In the genomic region with DNA sequence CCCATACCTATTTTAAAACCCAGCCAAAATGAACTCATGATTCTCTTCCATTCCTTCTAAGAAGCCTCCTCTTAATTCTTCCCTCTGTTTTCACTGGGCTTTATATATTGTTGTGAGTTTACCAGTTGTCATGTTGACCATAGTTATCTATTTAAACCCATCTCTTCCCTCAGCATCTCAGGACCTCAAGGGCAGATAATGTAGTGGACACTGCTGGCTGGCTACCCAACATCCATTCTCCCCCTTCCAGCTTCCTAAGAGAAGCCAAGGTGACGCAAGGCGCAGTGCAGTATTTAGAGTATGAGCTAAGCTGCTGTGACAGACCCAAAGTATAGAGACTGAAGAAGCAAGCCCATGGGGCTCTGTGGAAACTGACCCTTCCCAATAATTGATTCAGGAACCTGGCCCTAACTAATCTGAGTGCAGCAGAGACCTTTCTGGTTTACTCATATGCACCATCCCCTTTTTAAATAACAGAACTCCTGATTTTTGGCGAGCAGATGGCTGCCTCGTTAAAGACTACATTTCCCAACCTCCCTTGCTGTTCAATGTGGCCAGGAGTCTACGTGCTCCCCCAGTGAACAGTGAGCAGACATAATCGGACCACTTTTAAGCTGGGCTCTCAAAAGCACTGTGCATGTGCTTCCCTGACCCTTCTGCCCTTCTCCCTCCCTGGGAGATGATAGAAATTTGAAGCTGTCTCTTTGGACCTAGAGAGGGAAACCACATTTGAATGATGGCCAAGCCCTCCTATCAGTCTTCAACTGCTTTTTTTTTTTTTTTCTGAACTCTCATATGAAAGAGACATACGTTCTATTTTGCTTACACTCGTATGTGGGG, we compare ENCODE assay signal across 10 cellular contexts. TPM values are rescaled to one million over a fixed set of nuclear protein-coding genes. Genes with fewer than 3 reads are reported as not detected.
A peak's percentile ranks its signal among the peaks of the same experiment; 100 is the strongest.
DNase-seq lines count a peak whose midpoint lies in the region; ATAC-seq and TF ChIP-seq lines count a peak whose summit lies in the region.
"Had no signal": no experiment of that assay in that cellular context is flagged by ENCODE, and none has a peak within 500 bp of the region (broad histone marks: within the 10 kb centered on the region; RNA-seq: fewer than 3 reads in every experiment).

No MANE protein-coding gene starts in this region.

- H3K27me3 Mint-ChIP-seq in HFFc6 (ENCODE audit: insufficient read depth) (peaks cover 5% of the 10 kb centered on the region), glutamatergic neuron (ENCODE audit: unreplicated experiment) (peaks cover 3% of the 10 kb centered on the region)

- peak overlapping the region; percentile 51 for H3K4me3 Mint-ChIP-seq in HFFc6
- no peak overlapping the region for H3K4me3 Mint-ChIP-seq in glutamatergic neuron (ENCODE audit: unreplicated experiment)

- H3K4me1 Mint-ChIP-seq in HFFc6 (ENCODE audit: low read depth), result peaks cover 66% of the 10 kb centered on the region
- peaks cover 11% of the 10 kb centered on the region for H3K4me1 Mint-ChIP-seq in glutamatergic neuron (ENCODE audit: low read depth, unreplicated experiment)

- DNase-seq in A172 (ENCODE audit: low spot score) (peak; percentile 44), HFFc6 (no peak), glutamatergic neuron (no peak), GDM1 (lab: John Stamatoyannopoulos, UW) (no peak), COLO668 (lab: John Stamatoyannopoulos, UW; ENCODE audit: unreplicated experiment) (no peak)
- DNase-seq: NCI-H1930, pancreas had no signal

- ATAC-seq in SK-N-SH treated with all-trans-retinoic acid at 6 μM for 48 hours (peak; percentile 66), GM19467 (IDR thresholded peaks at IDR 0.05; ENCODE audit: unreplicated experiment) (no peak), GM21723 (IDR thresholded peaks at IDR 0.05; ENCODE audit: unreplicated experiment) (no peak)

- H3K9me3 Mint-ChIP-seq in HFFc6 (no peaks in the 10 kb centered on the region), glutamatergic neuron (ENCODE audit: unreplicated experiment) (peaks cover 3% of the 10 kb centered on the region)

- no peak for TF ChIP-seq CTCF in HFFc6 (IDR thresholded peaks at IDR 0.05)
- TF ChIP-seq CTCF in glutamatergic neuron (IDR thresholded peaks at IDR 0.05; ENCODE audit: partially characterized antibody, unreplicated experiment), result no peak

- H3K36me3 Mint-ChIP-seq in HFFc6 (ENCODE audit: low read depth) (no peaks in the 10 kb centered on the region), glutamatergic neuron (ENCODE audit: unreplicated experiment) (no peaks in the 10 kb centered on the region)

- H3K27ac Mint-ChIP-seq in HFFc6 (peak overlapping the region; percentile 100), glutamatergic neuron (ENCODE audit: unreplicated experiment) (peak overlapping the region; percentile 59)

TF ChIP-seq in SK-N-SH treated with all-trans-retinoic acid at 6 μM for 48 hours, 23 proteins besides CTCF, POLR2A, EP300 and RAD21:
- TF ChIP-seq SNAI2 (CRISPR knock-in tag; IDR thresholded peaks at IDR 0.05), result no peak
- no peak for TF ChIP-seq ISL1 (CRISPR knock-in tag; IDR thresholded peaks at IDR 0.05)
- TF ChIP-seq GLIS3 (CRISPR knock-in tag; IDR thresholded peaks at IDR 0.05), result no peak
- no peak; the same call in 1 of the 2 replicates for TF ChIP-seq ZFP3 (CRISPR knock-in tag; IDR thresholded peaks at IDR 0.05)
- no peak for TF ChIP-seq ZC3H10 (CRISPR knock-in tag; IDR thresholded peaks at IDR 0.05)
- TF ChIP-seq, protein P1, sequence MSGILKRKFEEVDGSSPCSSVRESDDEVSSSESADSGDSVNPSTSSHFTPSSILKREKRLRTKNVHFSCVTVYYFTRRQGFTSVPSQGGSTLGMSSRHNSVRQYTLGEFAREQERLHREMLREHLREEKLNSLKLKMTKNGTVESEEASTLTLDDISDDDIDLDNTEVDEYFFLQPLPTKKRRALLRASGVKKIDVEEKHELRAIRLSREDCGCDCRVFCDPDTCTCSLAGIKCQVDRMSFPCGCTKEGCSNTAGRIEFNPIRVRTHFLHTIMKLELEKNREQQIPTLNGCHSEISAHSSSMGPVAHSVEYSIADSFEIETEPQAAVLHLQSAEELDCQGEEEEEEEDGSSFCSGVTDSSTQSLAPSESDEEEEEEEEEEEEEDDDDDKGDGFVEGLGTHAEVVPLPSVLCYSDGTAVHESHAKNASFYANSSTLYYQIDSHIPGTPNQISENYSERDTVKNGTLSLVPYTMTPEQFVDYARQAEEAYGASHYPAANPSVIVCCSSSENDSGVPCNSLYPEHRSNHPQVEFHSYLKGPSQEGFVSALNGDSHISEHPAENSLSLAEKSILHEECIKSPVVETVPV (CRISPR knock-in tag; IDR thresholded peaks at IDR 0.05), result no peak
- TF ChIP-seq, protein P2, sequence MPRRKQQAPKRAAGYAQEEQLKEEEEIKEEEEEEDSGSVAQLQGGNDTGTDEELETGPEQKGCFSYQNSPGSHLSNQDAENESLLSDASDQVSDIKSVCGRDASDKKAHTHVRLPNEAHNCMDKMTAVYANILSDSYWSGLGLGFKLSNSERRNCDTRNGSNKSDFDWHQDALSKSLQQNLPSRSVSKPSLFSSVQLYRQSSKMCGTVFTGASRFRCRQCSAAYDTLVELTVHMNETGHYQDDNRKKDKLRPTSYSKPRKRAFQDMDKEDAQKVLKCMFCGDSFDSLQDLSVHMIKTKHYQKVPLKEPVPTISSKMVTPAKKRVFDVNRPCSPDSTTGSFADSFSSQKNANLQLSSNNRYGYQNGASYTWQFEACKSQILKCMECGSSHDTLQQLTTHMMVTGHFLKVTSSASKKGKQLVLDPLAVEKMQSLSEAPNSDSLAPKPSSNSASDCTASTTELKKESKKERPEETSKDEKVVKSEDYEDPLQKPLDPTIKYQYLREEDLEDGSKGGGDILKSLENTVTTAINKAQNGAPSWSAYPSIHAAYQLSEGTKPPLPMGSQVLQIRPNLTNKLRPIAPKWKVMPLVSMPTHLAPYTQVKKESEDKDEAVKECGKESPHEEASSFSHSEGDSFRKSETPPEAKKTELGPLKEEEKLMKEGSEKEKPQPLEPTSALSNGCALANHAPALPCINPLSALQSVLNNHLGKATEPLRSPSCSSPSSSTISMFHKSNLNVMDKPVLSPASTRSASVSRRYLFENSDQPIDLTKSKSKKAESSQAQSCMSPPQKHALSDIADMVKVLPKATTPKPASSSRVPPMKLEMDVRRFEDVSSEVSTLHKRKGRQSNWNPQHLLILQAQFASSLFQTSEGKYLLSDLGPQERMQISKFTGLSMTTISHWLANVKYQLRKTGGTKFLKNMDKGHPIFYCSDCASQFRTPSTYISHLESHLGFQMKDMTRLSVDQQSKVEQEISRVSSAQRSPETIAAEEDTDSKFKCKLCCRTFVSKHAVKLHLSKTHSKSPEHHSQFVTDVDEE (CRISPR knock-in tag; IDR thresholded peaks at IDR 0.05), result no peak
- no peak for TF ChIP-seq BACH2 (CRISPR knock-in tag; IDR thresholded peaks at IDR 0.05; ENCODE audit: borderline replicate concordance)
- TF ChIP-seq, protein P3, sequence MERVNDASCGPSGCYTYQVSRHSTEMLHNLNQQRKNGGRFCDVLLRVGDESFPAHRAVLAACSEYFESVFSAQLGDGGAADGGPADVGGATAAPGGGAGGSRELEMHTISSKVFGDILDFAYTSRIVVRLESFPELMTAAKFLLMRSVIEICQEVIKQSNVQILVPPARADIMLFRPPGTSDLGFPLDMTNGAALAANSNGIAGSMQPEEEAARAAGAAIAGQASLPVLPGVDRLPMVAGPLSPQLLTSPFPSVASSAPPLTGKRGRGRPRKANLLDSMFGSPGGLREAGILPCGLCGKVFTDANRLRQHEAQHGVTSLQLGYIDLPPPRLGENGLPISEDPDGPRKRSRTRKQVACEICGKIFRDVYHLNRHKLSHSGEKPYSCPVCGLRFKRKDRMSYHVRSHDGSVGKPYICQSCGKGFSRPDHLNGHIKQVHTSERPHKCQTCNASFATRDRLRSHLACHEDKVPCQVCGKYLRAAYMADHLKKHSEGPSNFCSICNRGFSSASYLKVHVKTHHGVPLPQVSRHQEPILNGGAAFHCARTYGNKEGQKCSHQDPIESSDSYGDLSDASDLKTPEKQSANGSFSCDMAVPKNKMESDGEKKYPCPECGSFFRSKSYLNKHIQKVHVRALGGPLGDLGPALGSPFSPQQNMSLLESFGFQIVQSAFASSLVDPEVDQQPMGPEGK (CRISPR knock-in tag; IDR thresholded peaks at IDR 0.05; ENCODE audit: borderline replicate concordance), result no peak

RNA-seq across cellular contexts. Expression of a gene that starts 28.1 kb away (rescaled TPM):
- 7.5 and 15.4 TPM in 2 replicates for total RNA-seq in A172 (2014; rRNA removed; shearing (Covaris generic))
- total RNA-seq in HFFc6 (2021; fragmentation: NEBNext Ultra II Directional; extraction: Animal tissue kit (Norgen Biotek cat#: 25700)), result 100 to 1,000 TPM; 282 to 328 (median 310) TPM
- 6.1 TPM for total RNA-seq in glutamatergic neuron (ENCODE audit: unreplicated experiment)

Comparison
In these comparisons a context has a peak if more than half of its experiments do, and no peak if none do; other contexts are left out.
1. RNA of a gene that starts 28.1 kb away (total RNA-seq): 282 to 328 TPM in HFFc6; 7.5 to 15.4 TPM in A172 and 6.1 TPM in glutamatergic neuron (single experiment); every median in the first group is over 10 times any median in the second.